In the genomic region with DNA sequence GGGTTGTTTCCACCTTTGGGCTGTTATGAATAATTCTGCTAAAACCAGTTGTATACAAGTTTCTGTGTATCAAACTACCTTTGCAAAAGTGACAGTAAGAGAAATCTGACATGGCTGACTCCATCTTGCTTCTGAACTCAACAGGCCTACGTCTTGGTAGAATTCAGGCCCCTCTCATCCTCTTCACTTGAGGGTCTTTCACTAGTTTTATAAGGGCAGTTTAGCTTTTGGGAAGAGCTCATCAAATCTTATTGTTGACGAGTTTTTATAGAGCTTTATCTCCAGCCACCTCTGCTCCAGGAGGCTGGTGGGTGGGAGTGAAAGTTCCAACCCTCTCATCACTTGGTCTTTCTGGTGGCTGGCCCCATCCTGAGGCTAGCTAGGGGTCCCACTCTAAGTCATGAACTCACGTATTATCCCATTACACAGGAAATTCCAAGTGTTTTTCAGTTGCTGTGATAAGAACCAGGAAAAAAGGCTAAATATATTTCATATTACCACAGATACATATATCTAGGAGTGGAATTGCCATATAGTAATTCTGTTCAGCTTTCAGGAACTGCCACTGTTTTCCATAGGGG, we compare ENCODE assay signal across 1 cellular context.
TF ChIP-seq lines count a peak whose summit lies in the region.

No MANE protein-coding gene starts in this region.

TF ChIP-seq in HepG2, 621 proteins besides CTCF, POLR2A, EP300 and RAD21 (continued from another document):
- TF ChIP-seq MTF2 (CRISPR knock-in tag; IDR thresholded peaks at IDR 0.05; ENCODE audit: borderline replicate concordance) (no peak), HNRNPK (IDR thresholded peaks at IDR 0.05; ENCODE audit: low read depth, low read length, poor library complexity, severe bottlenecking) (no peak), POLR2AphosphoS2 (IDR thresholded peaks at IDR 0.05; ENCODE audit: low read depth, low read length) (peak; percentile 61; the same call in 1 of the 2 replicates), RBFOX2 (IDR thresholded peaks at IDR 0.05; ENCODE audit: low read depth, low read length) (peak; percentile 41; the same call in 1 of the 2 replicates), AGO2 (optimal IDR thresholded peaks at IDR 0.05; ENCODE audit: low read depth, low read length) (peak; percentile 25), POLR2G (IDR thresholded peaks at IDR 0.05; ENCODE audit: low read depth, low read length) (peak; percentile 79), PAF1 (CRISPR knock-in tag; IDR thresholded peaks at IDR 0.05) (0 out of 2 replicates have a peak, but pooled peaks have one; percentile 79), ZNF720 (CRISPR knock-in tag; IDR thresholded peaks at IDR 0.05) (no peak)
